4 cellular contexts compared by ENCODE assay signal in the genomic region with DNA sequence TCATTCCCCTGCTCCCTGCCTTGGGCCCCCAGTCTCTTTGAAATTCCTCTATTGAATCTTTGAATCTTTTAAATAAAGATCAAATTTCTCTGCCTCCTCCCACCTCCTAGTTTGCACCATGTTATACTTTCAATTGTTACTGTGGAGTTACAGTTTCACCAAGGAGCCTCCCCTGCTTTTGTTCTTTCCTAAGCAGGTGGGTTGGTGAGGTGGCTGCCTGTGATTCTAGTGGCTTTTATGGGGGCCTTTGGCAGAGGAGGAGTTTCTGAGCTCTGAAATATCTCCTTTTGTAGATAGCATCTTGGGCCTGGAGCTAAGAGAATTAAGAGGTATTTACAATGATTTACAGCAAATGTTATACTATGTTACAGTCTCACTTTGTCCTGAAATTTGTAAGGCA.
"Had no signal": no experiment of that assay in that cellular context is flagged by ENCODE, and none has a peak within 500 bp of the region (broad histone marks: within the 10 kb centered on the region; RNA-seq: fewer than 3 reads in every experiment).

No MANE protein-coding gene starts in this region.

- H3K9me3 Mint-ChIP-seq: GM23338, H9 had no signal

- DNase-seq: H9, HCEC 1CT, IMR-90 had no signal

- H3K27ac Mint-ChIP-seq: GM23338, H9 had no signal

- H3K4me3 ChIP-seq: GM23338 had no signal

- H3K4me3 Mint-ChIP-seq: GM23338 had no signal

- ATAC-seq: GM23338 had no signal
